Comparison of ENCODE assay signal across 10 cellular contexts in the genomic region with DNA sequence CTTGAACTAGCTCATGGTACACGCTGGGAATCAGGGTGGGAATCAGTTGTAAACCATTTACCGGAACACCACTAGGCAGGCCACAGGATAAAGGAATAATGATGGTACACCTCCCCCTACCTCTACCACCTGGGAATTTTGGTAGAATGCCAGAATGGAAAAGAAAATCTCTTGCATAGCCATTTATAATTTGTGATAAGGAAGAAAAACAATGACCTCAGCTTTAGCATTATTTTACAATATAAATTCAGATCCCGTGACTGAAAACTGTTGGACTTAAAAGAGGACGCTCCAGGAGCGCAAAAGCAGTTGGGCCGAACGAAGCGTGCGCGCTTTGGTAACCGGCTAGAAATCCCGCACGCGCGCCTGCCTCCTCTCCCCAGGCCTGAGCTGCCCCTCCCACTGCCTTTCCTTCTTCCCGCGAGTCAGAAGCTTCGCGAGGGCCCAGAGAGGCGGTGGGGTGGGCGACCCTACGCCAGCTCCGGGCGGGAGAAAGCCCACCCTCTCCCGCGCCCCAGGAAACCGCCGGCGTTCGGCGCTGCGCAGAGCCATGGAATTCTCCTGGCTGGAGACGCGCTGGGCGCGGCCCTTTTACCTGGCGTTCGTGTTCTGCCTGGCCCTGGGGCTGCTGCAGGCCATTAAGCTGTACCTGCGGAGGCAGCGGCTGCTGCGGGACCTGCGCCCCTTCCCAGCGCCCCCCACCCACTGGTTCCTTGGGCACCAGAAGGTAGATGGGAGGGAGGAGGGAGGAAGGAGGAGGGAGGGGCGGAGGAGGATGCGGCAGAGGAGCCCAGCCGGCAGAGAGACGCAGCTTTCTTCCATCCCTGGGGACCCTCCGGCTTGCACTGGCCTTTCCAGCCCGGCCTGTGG. TPM values are rescaled to one million over a fixed set of nuclear protein-coding genes. Genes with fewer than 3 reads are reported as not detected.
DNase-seq lines count a peak whose midpoint lies in the region; TF ChIP-seq lines count a peak whose summit lies in the region.
"Had no signal": no experiment of that assay in that cellular context is flagged by ENCODE, and none has a peak within 500 bp of the region (broad histone marks: within the 10 kb centered on the region; RNA-seq: fewer than 3 reads in every experiment).

A gene with protein sequence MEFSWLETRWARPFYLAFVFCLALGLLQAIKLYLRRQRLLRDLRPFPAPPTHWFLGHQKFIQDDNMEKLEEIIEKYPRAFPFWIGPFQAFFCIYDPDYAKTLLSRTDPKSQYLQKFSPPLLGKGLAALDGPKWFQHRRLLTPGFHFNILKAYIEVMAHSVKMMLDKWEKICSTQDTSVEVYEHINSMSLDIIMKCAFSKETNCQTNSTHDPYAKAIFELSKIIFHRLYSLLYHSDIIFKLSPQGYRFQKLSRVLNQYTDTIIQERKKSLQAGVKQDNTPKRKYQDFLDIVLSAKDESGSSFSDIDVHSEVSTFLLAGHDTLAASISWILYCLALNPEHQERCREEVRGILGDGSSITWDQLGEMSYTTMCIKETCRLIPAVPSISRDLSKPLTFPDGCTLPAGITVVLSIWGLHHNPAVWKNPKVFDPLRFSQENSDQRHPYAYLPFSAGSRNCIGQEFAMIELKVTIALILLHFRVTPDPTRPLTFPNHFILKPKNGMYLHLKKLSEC (plus strand): TSS at position 402 of the 870 bp plus-strand sequence. CDS start 149 bp downstream, at position 551.

- peak within 1 kb of the TSS; percentile 68 for H3K4me3 Mint-ChIP-seq in chondrocyte (ENCODE audit: unreplicated experiment)
- H3K4me3 Mint-ChIP-seq: central memory CD8-positive, alpha-beta T cell had no signal

- peak within 1 kb of the TSS; percentile 5 for H3K4me3 ChIP-seq in kidney epithelial cell (ENCODE audit: low read depth, low read length)
- H3K4me3 ChIP-seq: SJSA1 had no signal

- peaks cover 14% of the 10 kb centered on the region for H3K27me3 Mint-ChIP-seq in chondrocyte (ENCODE audit: low read depth)

- peaks cover 37% of the 10 kb centered on the region for H3K4me1 Mint-ChIP-seq in chondrocyte (ENCODE audit: low read depth)
- H3K4me1 Mint-ChIP-seq: central memory CD8-positive, alpha-beta T cell had no signal

- H3K36me3 ChIP-seq in kidney epithelial cell (ENCODE audit: control insufficient read depth, insufficient read depth, low read length) = no peaks in the 10 kb centered on the region
- H3K36me3 ChIP-seq: SJSA1 had no signal

- no peaks in the 10 kb centered on the region for H3K9me3 Mint-ChIP-seq in chondrocyte (ENCODE audit: low read depth)
- H3K9me3 Mint-ChIP-seq: central memory CD8-positive, alpha-beta T cell had no signal

- H3K36me3 Mint-ChIP-seq in chondrocyte (ENCODE audit: low read depth) = no peaks in the 10 kb centered on the region

- peaks cover 8% of the 10 kb centered on the region for H3K27me3 ChIP-seq in kidney epithelial cell (ENCODE audit: control insufficient read depth, insufficient read depth, low read length)

- TF ChIP-seq CTCF in chondrocyte (IDR thresholded peaks at IDR 0.05) = no peak
- no peak for TF ChIP-seq CTCF in kidney epithelial cell (IDR thresholded peaks at IDR 0.05; ENCODE audit: insufficient read depth, low read length, poor library complexity, severe bottlenecking)

- peak; percentile 55 for DNase-seq in NCI-H2029 (lab: John Stamatoyannopoulos, UW)
- DNase-seq in chondrocyte (ENCODE audit: low spot score) = no peak
- DNase-seq in kidney epithelial cell (ENCODE audit: low read depth) = no peak
- peak; percentile 29 for DNase-seq in superior temporal gyrus (ENCODE audit: extremely low spot score)
- DNase-seq in NCI-H510A treated with DMSO at 0.1 percent for 48 hours (lab: John Stamatoyannopoulos, UW) = no peak
- DNase-seq in NCI-H510A (lab: John Stamatoyannopoulos, UW) = no peak
- DNase-seq in stimulated activated CD4-positive, alpha-beta T cell treated with anti-CD3 and anti-CD28 coated beads, Interleukin-12 subunit alpha, Interleukin-12 subunit beta, amount 100 ng/mL, for 4 hours = no peak
- DNase-seq in activated CD8-positive, alpha-beta memory T cell treated with anti-CD3 and anti-CD28 coated beads, Interleukin-2, amount 50 U/mL, for 4 hours = no peak

- H3K27ac Mint-ChIP-seq in chondrocyte (ENCODE audit: unreplicated experiment) = peak within 1 kb of the TSS; percentile 45

RNA-seq across cellular contexts. Expression of the gene that starts here (rescaled TPM):
- 1.0 to 1.1 TPM (median 1.1 TPM) in 3 replicates for total RNA-seq in chondrocyte
- 0.34 TPM in 1 of 2 replicates, not detected in the other for total RNA-seq in kidney epithelial cell
- total RNA-seq: SJSA1 had no signal

Comparison
In these comparisons a context has a peak if more than half of its experiments do, and no peak if none do; other contexts are left out.
1. DNase-seq: peak in NCI-H2029 (single experiment) and superior temporal gyrus (single experiment); none in chondrocyte (single experiment), kidney epithelial cell (single experiment), NCI-H510A treated with DMSO at 0.1 percent for 48 hours (single experiment), NCI-H510A (single experiment), stimulated activated CD4-positive, alpha-beta T cell treated with anti-CD3 and anti-CD28 coated beads, Interleukin-12 subunit alpha, Interleukin-12 subunit beta, amount 100 ng/mL, for 4 hours (single experiment) and activated CD8-positive, alpha-beta memory T cell treated with anti-CD3 and anti-CD28 coated beads, Interleukin-2, amount 50 U/mL, for 4 hours (single experiment).